Comparison of ENCODE assay signal across 24 cellular contexts in genomic region chr21:35579520-35580293, GRCh38.
DNase-seq lines count a peak whose midpoint lies in the region; ATAC-seq and TF ChIP-seq lines count a peak whose summit lies in the region.
"Had no signal": no experiment of that assay in that cellular context is flagged by ENCODE, and none has a peak within 500 bp of the region (broad histone marks: within the 10 kb centered on the region; RNA-seq: fewer than 3 reads in every experiment).

No MANE protein-coding gene starts in this region.

- no peak for DNase-seq in activated CD4-positive, alpha-beta T cell treated with anti-CD3 and anti-CD28 coated beads for 36 hours
- DNase-seq in activated CD4-positive, alpha-beta T cell treated with anti-CD3 and anti-CD28 coated beads, Interleukin-2, amount 50 U/mL, for 4 hours: no peak
- DNase-seq in ELR (ENCODE audit: low read depth) (peak; percentile 10), amniotic epithelial cell (ENCODE audit: low read depth) (peak; percentile 57), neural crest cell (ENCODE audit: low read depth, low spot score) (no peak)
- no peak for DNase-seq in stimulated activated CD4-positive, alpha-beta T cell treated with anti-CD3 and anti-CD28 coated beads, Interleukin-2, amount 100 ng/mL, for 24 hours
- DNase-seq in stimulated activated CD4-positive, alpha-beta T cell treated with anti-CD3 and anti-CD28 coated beads, Interleukin-4, amount 100 ng/mL, for 24 hours: no peak
- DNase-seq: activated gamma-delta T cell; AML-193; CD4-positive, alpha-beta T cell; colonic mucosa; effector memory CD4-positive, alpha-beta T cell; gastrocnemius medialis; Karpas-422; lower lobe of right lung; mucosa of descending colon; NCI-H446; ovary; retina; T-helper 17 cell had no signal

- CTCF ChIA-PET in activated CD4-positive, alpha-beta T cell treated with anti-CD3 and anti-CD28 coated beads for 36 hours (lab: Charles Lee): interaction anchor here (0.7 to 1.0 kb wide), 2 partner anchors 76 to 284 kb away, joined by 3 to 4 read pairs; no protein-coding TSS in a partner anchor

- H3K4me3 Mint-ChIP-seq in activated CD4-positive, alpha-beta T cell treated with anti-CD3 and anti-CD28 coated beads for 36 hours: no peak overlapping the region
- peak overlapping the region; percentile 38 for H3K4me3 Mint-ChIP-seq in neural crest cell
- H3K4me3 Mint-ChIP-seq: CD4-positive, alpha-beta T cell; natural killer cell treated with Interleukin-12 subunit alpha and Interleukin-12 subunit beta and Interleukin-15 and Interleukin-18, amount 100 ng/mL, for 72 hours; T-helper 17 cell had no signal

- no peaks in the 10 kb centered on the region for H3K36me3 Mint-ChIP-seq in activated CD4-positive, alpha-beta T cell treated with anti-CD3 and anti-CD28 coated beads for 36 hours (ENCODE audit: low read depth)
- H3K36me3 Mint-ChIP-seq in neural crest cell (ENCODE audit: low read depth): no peaks in the 10 kb centered on the region
- H3K36me3 Mint-ChIP-seq: natural killer cell treated with Interleukin-12 subunit alpha and Interleukin-12 subunit beta and Interleukin-15 and Interleukin-18, amount 100 ng/mL, for 72 hours had no signal

- ATAC-seq in activated CD4-positive, alpha-beta T cell treated with anti-CD3 and anti-CD28 coated beads for 36 hours: peak; percentile 79
- ATAC-seq in GM19324 (IDR thresholded peaks at IDR 0.05; ENCODE audit: low FRiP score, unreplicated experiment): no peak
- ATAC-seq: esophagus mucosa, gastrocnemius medialis, GM12878, lower lobe of right lung, mucosa of descending colon, T-helper 17 cell had no signal

- peaks cover 2% of the 10 kb centered on the region for H3K9me3 Mint-ChIP-seq in activated CD4-positive, alpha-beta T cell treated with anti-CD3 and anti-CD28 coated beads for 36 hours (ENCODE audit: low read depth)
- H3K9me3 Mint-ChIP-seq in neural crest cell: no peaks in the 10 kb centered on the region
- H3K9me3 Mint-ChIP-seq: CD4-positive, alpha-beta T cell; natural killer cell treated with Interleukin-12 subunit alpha and Interleukin-12 subunit beta and Interleukin-15 and Interleukin-18, amount 100 ng/mL, for 72 hours had no signal

- peak overlapping the region; percentile 89 for H3K27ac Mint-ChIP-seq in activated CD4-positive, alpha-beta T cell treated with anti-CD3 and anti-CD28 coated beads for 36 hours
- H3K27ac Mint-ChIP-seq in neural crest cell (ENCODE audit: unreplicated experiment): no peak overlapping the region
- H3K27ac Mint-ChIP-seq: CD4-positive, alpha-beta T cell; natural killer cell treated with Interleukin-12 subunit alpha and Interleukin-12 subunit beta and Interleukin-15 and Interleukin-18, amount 100 ng/mL, for 72 hours; T-helper 17 cell had no signal

- POLR2A ChIA-PET in activated CD4-positive, alpha-beta T cell treated with anti-CD3 and anti-CD28 coated beads for 36 hours (lab: Charles Lee): interaction anchor here (0.6 kb wide), 1 partner anchor 1557 kb away, joined by 3 read pairs; no protein-coding TSS in a partner anchor

- intact Hi-C loops in activated CD4-positive, alpha-beta T cell treated with anti-CD3 and anti-CD28 coated beads for 36 hours (cut with DNase I, micrococcal nuclease): loop anchor here in 1 of 2 experiments (1.0 to 2.0 kb wide), 4 partner anchors 51 to 691 kb away; no protein-coding TSS in a partner anchor

- no peak for TF ChIP-seq CTCF in neural crest cell (conservative IDR thresholded peaks at IDR 0.05)

- H3K4me1 Mint-ChIP-seq in activated CD4-positive, alpha-beta T cell treated with anti-CD3 and anti-CD28 coated beads for 36 hours: peaks cover 27% of the 10 kb centered on the region
- H3K4me1 Mint-ChIP-seq in neural crest cell: peaks cover 51% of the 10 kb centered on the region
- H3K4me1 Mint-ChIP-seq: T-helper 17 cell had no signal

- peaks cover 8% of the 10 kb centered on the region for H3K27me3 Mint-ChIP-seq in activated CD4-positive, alpha-beta T cell treated with anti-CD3 and anti-CD28 coated beads for 36 hours
- no peaks in the 10 kb centered on the region for H3K27me3 Mint-ChIP-seq in neural crest cell (ENCODE audit: low read depth)

Comparison
In these comparisons a context has a peak if more than half of its experiments do, and no peak if none do; other contexts are left out.
1. DNase-seq: peak in ELR (single experiment) and amniotic epithelial cell (single experiment); none in activated CD4-positive, alpha-beta T cell treated with anti-CD3 and anti-CD28 coated beads for 36 hours (single experiment), activated CD4-positive, alpha-beta T cell treated with anti-CD3 and anti-CD28 coated beads, Interleukin-2, amount 50 U/mL, for 4 hours (0 of 2), neural crest cell (single experiment), stimulated activated CD4-positive, alpha-beta T cell treated with anti-CD3 and anti-CD28 coated beads, Interleukin-2, amount 100 ng/mL, for 24 hours (0 of 2) and stimulated activated CD4-positive, alpha-beta T cell treated with anti-CD3 and anti-CD28 coated beads, Interleukin-4, amount 100 ng/mL, for 24 hours (single experiment).